ENCODE assay signal across 6 cellular contexts in the genomic region with DNA sequence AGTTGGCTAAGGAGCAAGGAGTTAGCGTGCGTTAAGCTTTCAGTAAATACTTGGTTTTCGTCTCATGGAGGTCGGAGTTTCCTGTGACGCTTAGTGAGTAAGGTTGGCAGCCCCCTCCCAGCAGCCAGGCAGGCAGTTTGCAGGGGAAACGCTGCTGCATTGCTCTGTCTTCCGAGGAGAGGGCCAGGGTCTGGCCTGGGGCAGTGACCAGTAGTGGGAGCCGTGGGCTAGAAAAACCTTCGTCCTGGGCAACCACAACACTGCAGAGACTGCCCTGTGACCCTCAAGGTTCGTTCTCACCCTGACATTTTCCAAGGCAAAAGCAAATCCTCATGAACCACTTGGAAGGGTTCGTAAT.
DNase-seq lines count a peak whose midpoint lies in the region; ATAC-seq and TF ChIP-seq lines count a peak whose summit lies in the region.

No MANE protein-coding gene starts in this region.

- H3K4me1 ChIP-seq in muscle layer of colon (ENCODE audit: insufficient read depth, low read length), result peaks cover 41% of the 10 kb centered on the region

- TF ChIP-seq CTCF in GM20000 (IDR thresholded peaks at IDR 0.05; ENCODE audit: extremely low read depth, missing control alignments), result no peak

- H3K27ac ChIP-seq in angular gyrus (ENCODE audit: low read depth, low read length), result peak overlapping the region; percentile 46
- peak overlapping the region; percentile 96 for H3K27ac ChIP-seq in muscle layer of colon (ENCODE audit: low read depth, low read length)

- ATAC-seq in HG02981 (IDR thresholded peaks at IDR 0.05; ENCODE audit: unreplicated experiment), result no peak

- no peaks in the 10 kb centered on the region for H3K27me3 ChIP-seq in muscle layer of colon (ENCODE audit: control insufficient read depth in 1 of 2, insufficient read depth in 2 of 2, low read length in 2 of 2)

- peak overlapping the region; percentile 96 for H3K9ac ChIP-seq in muscle layer of colon (ENCODE audit: low read length)

- H3K4me3 ChIP-seq in muscle layer of colon (ENCODE audit: low read depth in 1 of 2, low read length in 2 of 2), result peak overlapping the region; percentile 94 to 100

- H3K36me3 ChIP-seq in muscle layer of colon (ENCODE audit: insufficient read depth, low read length), result no peaks in the 10 kb centered on the region

- DNase-seq in DMS53 (lab: John Stamatoyannopoulos, UW), result peak; percentile 72
- no peak for DNase-seq in DMS53 treated with DMSO at 0.1 percent for 48 hours (lab: John Stamatoyannopoulos, UW; ENCODE audit: unreplicated experiment)
- no peak for DNase-seq in GM20000 (ENCODE audit: low spot score)

- no peaks in the 10 kb centered on the region for H3K9me3 ChIP-seq in muscle layer of colon (ENCODE audit: low read length)
